8 cellular contexts compared by ENCODE assay signal in the genomic region with DNA sequence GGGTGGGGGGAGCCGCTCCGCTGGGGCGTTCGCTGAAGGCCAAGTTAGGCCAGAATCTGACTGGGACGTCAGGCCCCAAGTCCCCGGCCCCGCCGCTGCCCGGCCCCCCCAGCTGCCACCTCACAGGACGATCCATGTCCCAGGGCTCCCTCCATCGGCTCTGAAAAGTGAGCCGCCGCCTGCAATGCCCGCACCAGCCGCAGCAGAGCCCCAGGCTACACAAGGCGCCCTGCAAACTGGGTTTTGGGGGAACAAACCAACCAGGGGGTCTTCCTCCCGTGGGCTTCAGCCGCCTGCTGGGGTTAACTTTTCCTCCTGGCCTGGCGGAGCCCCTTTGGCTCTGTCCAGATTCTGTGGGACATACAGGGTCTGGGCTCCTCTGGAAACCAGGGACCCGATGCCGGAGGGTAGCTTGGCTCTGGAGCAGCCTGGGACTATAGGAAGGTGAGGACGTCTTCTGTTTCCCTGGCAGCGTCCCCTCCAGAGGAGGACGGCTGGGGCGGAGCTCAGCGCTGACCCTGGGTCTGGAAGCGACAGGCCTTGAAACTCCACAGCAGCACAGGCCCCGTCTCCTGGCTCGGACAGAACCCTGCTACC. TPM values are rescaled to one million over a fixed set of nuclear protein-coding genes. Genes with fewer than 3 reads are reported as not detected.
DNase-seq lines count a peak whose midpoint lies in the region; ATAC-seq, FAIRE-seq and TF ChIP-seq lines count a peak whose summit lies in the region.

No MANE protein-coding gene starts in this region.

- H3K27me3 ChIP-seq in Caco-2 (replicated peaks; ENCODE audit: control insufficient read depth, insufficient read depth, low read length) (no peaks in the 10 kb centered on the region), HUES64 (ENCODE audit: insufficient read depth, low read length) (no peaks in the 10 kb centered on the region), neutrophil (peaks cover 12% of the 10 kb centered on the region)

- peak in 1 of 2 experiments; percentile 30 for DNase-seq in Caco-2
- peak; percentile 38 to 45 for DNase-seq in activated T-cell treated with anti-CD3 and anti-CD28 coated beads, Interleukin-2, amount 50 U/mL, for 72 hours
- peak; percentile 74 to 89 for DNase-seq in foreskin fibroblast
- DNase-seq in H54 (ENCODE audit: insufficient read length, low spot score): no peak

- H3K9ac ChIP-seq in HUES64 (ENCODE audit: low read depth, low read length): peak overlapping the region; percentile 45; the same call in 1 of the 2 replicates

- peak overlapping the region; percentile 58 for H3K4me3 Mint-ChIP-seq in Caco-2 (ENCODE audit: unreplicated experiment)
- peak overlapping the region; percentile 41 to 76 for H3K4me3 Mint-ChIP-seq in activated T-cell treated with anti-CD3 and anti-CD28 coated beads, Interleukin-2, amount 50 U/mL, for 72 hours

- H3K9me3 ChIP-seq in Caco-2 (no peaks in the 10 kb centered on the region), HUES64 (ENCODE audit: insufficient read depth, low read depth, low read length) (no peaks in the 10 kb centered on the region), neutrophil (no peaks in the 10 kb centered on the region)

- no peak overlapping the region for H3K27ac Mint-ChIP-seq in Caco-2 (ENCODE audit: unreplicated experiment)
- no peak overlapping the region for H3K27ac Mint-ChIP-seq in activated T-cell treated with anti-CD3 and anti-CD28 coated beads, Interleukin-2, amount 50 U/mL, for 72 hours

- H3K9me3 Mint-ChIP-seq in Caco-2 (ENCODE audit: unreplicated experiment): no peaks in the 10 kb centered on the region
- no peaks in the 10 kb centered on the region for H3K9me3 Mint-ChIP-seq in activated T-cell treated with anti-CD3 and anti-CD28 coated beads, Interleukin-2, amount 50 U/mL, for 72 hours

- POLR2A ChIA-PET in Caco-2 (lab: Charles Lee): no interaction called here

- intact Hi-C loops in Caco-2 (cut with micrococcal nuclease; ENCODE audit: unreplicated experiment): no loop called here

- H3K4me1 Mint-ChIP-seq in Caco-2 (ENCODE audit: low read depth, unreplicated experiment): no peaks in the 10 kb centered on the region
- peaks cover 30% of the 10 kb centered on the region for H3K4me1 Mint-ChIP-seq in activated T-cell treated with anti-CD3 and anti-CD28 coated beads, Interleukin-2, amount 50 U/mL, for 72 hours (ENCODE audit: low read depth)

- H3K4me3 ChIP-seq in Caco-2 (ENCODE audit: low read depth, low read length) (no peak overlapping the region), HUES64 (ENCODE audit: low read length) (peak overlapping the region; percentile 32), foreskin fibroblast (ENCODE audit: low read depth in 1 of 2, low read length in 2 of 2) (peak overlapping the region; percentile 15 to 54), neutrophil (ENCODE audit: low read depth in 1 of 2, low read length in 1 of 2) (peak overlapping the region in 1 of 2 experiments; percentile 1)

- no peaks in the 10 kb centered on the region for H3K27me3 Mint-ChIP-seq in Caco-2 (ENCODE audit: insufficient read depth, unreplicated experiment)
- no peaks in the 10 kb centered on the region for H3K27me3 Mint-ChIP-seq in activated T-cell treated with anti-CD3 and anti-CD28 coated beads, Interleukin-2, amount 50 U/mL, for 72 hours (ENCODE audit: low read depth)

- no peak for TF ChIP-seq POLR2A in H54 (IDR thresholded peaks at IDR 0.05; ENCODE audit: low read depth, low read length)

- CTCF ChIA-PET in Caco-2 (lab: Charles Lee): interaction anchor here (0.6 to 1.0 kb wide), 2 partner anchors 17 to 45 kb away, joined by 3 read pairs; partner anchors contain the start of gene AXIN1

- H3K4me1 ChIP-seq in Caco-2 (0 out of 2 replicates have a peak, but pooled peaks cover 4% of the 10 kb centered on the region), HUES64 (ENCODE audit: insufficient read depth, low read length) (peaks cover 14% of the 10 kb centered on the region), neutrophil (ENCODE audit: control insufficient read depth in 1 of 2, insufficient read depth in 1 of 2, low read depth in 1 of 2, low read length in 1 of 2) (peaks cover 33 to 39% of the 10 kb centered on the region in 2 experiments)

- BruUV-seq in Caco-2 (replicated peaks; lab: Mats Ljungman, UMichigan): no TSS peak

- no peak for ATAC-seq in activated T-cell treated with anti-CD3 and anti-CD28 coated beads, Interleukin-2, amount 50 U/mL, for 72 hours (replicated peaks in 1 of 2)
- ATAC-seq in GM18498 (IDR thresholded peaks at IDR 0.05; ENCODE audit: unreplicated experiment) (no peak), GM18861 (IDR thresholded peaks at IDR 0.05; ENCODE audit: unreplicated experiment) (no peak)

- TF ChIP-seq CTCF in Caco-2 (IDR thresholded peaks at IDR 0.05; ENCODE audit: insufficient read depth in 1 of 2, low read depth in 1 of 2, low read length in 1 of 2, severe bottlenecking in 1 of 2, unreplicated experiment in 1 of 2) (no peak), foreskin fibroblast (IDR thresholded peaks at IDR 0.05; ENCODE audit: low read depth, low read length) (peak; percentile 29), neutrophil (IDR thresholded peaks at IDR 0.05) (no peak)

- H3K36me3 Mint-ChIP-seq in Caco-2 (ENCODE audit: insufficient read depth, unreplicated experiment): peaks cover 30% of the 10 kb centered on the region
- H3K36me3 Mint-ChIP-seq in activated T-cell treated with anti-CD3 and anti-CD28 coated beads, Interleukin-2, amount 50 U/mL, for 72 hours (ENCODE audit: insufficient read depth in 2 of 2): no peaks in the 10 kb centered on the region

- H3K27ac ChIP-seq in HUES64 (ENCODE audit: low read depth, low read length): peak overlapping the region; percentile 70; the same call in 1 of the 2 replicates
- peak overlapping the region; percentile 37 for H3K27ac ChIP-seq in neutrophil

- FAIRE-seq in H54 (lab: Jason Lieb, UNC): no peak

- WGBS in HUES64: 39% methylated on average over 29 of the region's 29 CpGs

- H3K36me3 ChIP-seq in Caco-2 (ENCODE audit: control insufficient read depth, insufficient read depth, low read length) (peaks cover 3% of the 10 kb centered on the region), HUES64 (ENCODE audit: insufficient read depth, low read length) (peaks cover 22% of the 10 kb centered on the region), neutrophil (no peaks in the 10 kb centered on the region)

RNA-seq across cellular contexts. Expression of gene NME4, which starts 0.8 kb away (rescaled TPM):
- total RNA-seq in Caco-2 (2022): 140 and 150 TPM in 2 replicates
- polyA plus RNA-seq in HUES64 (2013, experiment 1 of 2): 240 TPM
- 284 TPM for polyA plus RNA-seq in HUES64 (2013, experiment 2 of 2)
- 10 to 100 TPM; 24.6 to 27.6 TPM for total RNA-seq in activated T-cell treated with anti-CD3 and anti-CD28 coated beads, Interleukin-2, amount 50 U/mL, for 72 hours

RNA-seq across cellular contexts. Expression of gene DECR2, which starts 3.9 kb away (rescaled TPM):
- total RNA-seq in Caco-2 (2022): 50.2 and 52.6 TPM in 2 replicates
- polyA plus RNA-seq in HUES64 (2013, experiment 1 of 2): 12.8 TPM
- 15.0 TPM for polyA plus RNA-seq in HUES64 (2013, experiment 2 of 2)
- 10 to 100 TPM in 1 of 2 donors, 1 to 10 TPM in 1; 7.5 to 10.6 TPM for total RNA-seq in activated T-cell treated with anti-CD3 and anti-CD28 coated beads, Interleukin-2, amount 50 U/mL, for 72 hours

RNA-seq across cellular contexts. Expression of gene PGAP6, which starts 16.1 kb away (rescaled TPM):
- total RNA-seq in Caco-2 (2022): 85.5 and 87.1 TPM in 2 replicates
- polyA plus RNA-seq in HUES64 (2013, experiment 1 of 2): 50.5 TPM
- polyA plus RNA-seq in HUES64 (2013, experiment 2 of 2): 61.3 TPM
- 10 to 100 TPM; 29.7 to 39.7 TPM for total RNA-seq in activated T-cell treated with anti-CD3 and anti-CD28 coated beads, Interleukin-2, amount 50 U/mL, for 72 hours

RNA-seq across cellular contexts. Expression of gene MRPL28, which starts 27.5 kb away (rescaled TPM):
- total RNA-seq in Caco-2 (2022): 82.4 and 91.2 TPM in 2 replicates
- 82.0 TPM for polyA plus RNA-seq in HUES64 (2013, experiment 1 of 2)
- polyA plus RNA-seq in HUES64 (2013, experiment 2 of 2): 77.9 TPM
- total RNA-seq in activated T-cell treated with anti-CD3 and anti-CD28 coated beads, Interleukin-2, amount 50 U/mL, for 72 hours: 10 to 100 TPM; 54.5 to 73.2 TPM

RNA-seq across cellular contexts. Expression of gene RAB11FIP3, which starts 27.6 kb away (rescaled TPM):
- total RNA-seq in Caco-2 (2022): 31.3 and 35.8 TPM in 2 replicates
- 20.1 TPM for polyA plus RNA-seq in HUES64 (2013, experiment 1 of 2)
- 17.1 TPM for polyA plus RNA-seq in HUES64 (2013, experiment 2 of 2)
- total RNA-seq in activated T-cell treated with anti-CD3 and anti-CD28 coated beads, Interleukin-2, amount 50 U/mL, for 72 hours: 10 to 100 TPM; 39.7 to 40.5 TPM
